8 cellular contexts compared by ENCODE assay signal in genomic region chr10:84845628-84846261, GRCh38.
A peak's percentile ranks its signal among the peaks of the same experiment; 100 is the strongest.
DNase-seq lines count a peak whose midpoint lies in the region; ATAC-seq, FAIRE-seq and TF ChIP-seq lines count a peak whose summit lies in the region.

No MANE protein-coding gene starts in this region.

- CTCF ChIA-PET in HEK293 (lab: Yijun Ruan, JAX) (interaction anchor here (0.6 to 0.8 kb wide), 4 partner anchors 11 to 623 kb away, joined by 3 to 4 read pairs (median 4); no protein-coding TSS in a partner anchor), HepG2 (lab: Yijun Ruan, JAX; ENCODE audit: low intra/inter-chr PET ratio, low total read pairs) (no interaction called here)

- peak; percentile 61 for FAIRE-seq in HepG2 (lab: Jason Lieb, UNC)

- ATAC-seq in HepG2 = peak; percentile 99
- no peak for ATAC-seq in GM18873 (IDR thresholded peaks at IDR 0.05; ENCODE audit: low FRiP score, unreplicated experiment)
- no peak for ATAC-seq in gastroesophageal sphincter

- H3K79me2 ChIP-seq in OCI-LY1 (ENCODE audit: insufficient read depth, low read length) (no peaks in the 10 kb centered on the region), HepG2 (ENCODE audit: insufficient read depth, low read length) (no peaks in the 10 kb centered on the region)

- H3K36me3 ChIP-seq in GM06990 (ENCODE audit: control insufficient read depth, insufficient read depth, low read length) = no peaks in the 10 kb centered on the region
- no peaks in the 10 kb centered on the region for H3K36me3 ChIP-seq in HEK293 (ENCODE audit: control insufficient read depth in 2 of 2, insufficient read depth in 1 of 2, low read length in 2 of 2)
- H3K36me3 ChIP-seq in OCI-LY1 (ENCODE audit: insufficient read depth, low read length) = no peaks in the 10 kb centered on the region
- no peaks in the 10 kb centered on the region for H3K36me3 ChIP-seq in HepG2 (replicated peaks in 1 of 2; ENCODE audit: control insufficient read depth in 1 of 2, insufficient read depth in 2 of 2, low read length in 2 of 2)
- H3K36me3 ChIP-seq in suprapubic skin = no peaks in the 10 kb centered on the region
- H3K36me3 ChIP-seq in gastroesophageal sphincter = no peaks in the 10 kb centered on the region

- in situ Hi-C loops in HepG2 (cut with HindIII; ENCODE audit: extremely low pct_ligation_motif_present, low pct_unique_long_range_greater_than_20kb) = no loop called here

- no peak for TF ChIP-seq POLR2A in HepG2 (IDR thresholded peaks at IDR 0.05; ENCODE audit: insufficient read depth in 1 of 2, low read depth in 2 of 2, low read length in 2 of 2)
- no peak for TF ChIP-seq POLR2A in suprapubic skin (IDR thresholded peaks at IDR 0.05)
- TF ChIP-seq POLR2A in gastroesophageal sphincter (IDR thresholded peaks at IDR 0.05) = no peak

- H3K9me2 ChIP-seq in OCI-LY1 (ENCODE audit: low read depth, low read length) = no peaks in the 10 kb centered on the region

- no peaks in the 10 kb centered on the region for H4K20me1 ChIP-seq in OCI-LY1 (ENCODE audit: insufficient read depth, low read length)
- no peaks in the 10 kb centered on the region for H4K20me1 ChIP-seq in HepG2 (ENCODE audit: insufficient read depth, low read length)

- POLR2A ChIA-PET in HEK293 (lab: Yijun Ruan, JAX) = no interaction called here
- POLR2A ChIA-PET in HepG2 (lab: Yijun Ruan, JAX) = no interaction called here

- H3K27ac ChIP-seq in HEK293 (ENCODE audit: extremely low read depth, low read depth, low read length) (no peak overlapping the region), OCI-LY1 (ENCODE audit: low read depth, low read length, poor library complexity, severe bottlenecking) (no peak overlapping the region), HepG2 (ENCODE audit: extremely low read length, insufficient read depth, low read length) (no peak overlapping the region), suprapubic skin (no peak overlapping the region), gastroesophageal sphincter (no peak overlapping the region)

- no TSS peak for BruUV-seq in HepG2 (replicated peaks; lab: Mats Ljungman, UMichigan)

- peak; percentile 53 for TF ChIP-seq RAD21 in HepG2 (CRISPR knock-in tag; IDR thresholded peaks at IDR 0.05)

- DNase-seq in GM06990 (ENCODE audit: extremely low read depth, insufficient read length) (no peak), HepG2 (ENCODE audit: low spot score) (peak; percentile 35), suprapubic skin (ENCODE audit: low spot score in 2 of 2) (no peak)
- DNase-seq in activated CD4-positive, CD25-positive, alpha-beta regulatory T cell treated with anti-CD3 and anti-CD28 coated beads, Interleukin-2, amount 50 U/mL, for 72 hours = no peak

- H3K9me3 ChIP-seq in HEK293 (ENCODE audit: control insufficient read depth, insufficient read depth, low read depth, low read length) (no peaks in the 10 kb centered on the region), OCI-LY1 (ENCODE audit: low read length) (no peaks in the 10 kb centered on the region), HepG2 (ENCODE audit: low read length) (no peaks in the 10 kb centered on the region), suprapubic skin (no peaks in the 10 kb centered on the region), gastroesophageal sphincter (no peaks in the 10 kb centered on the region)

- H3K4me2 ChIP-seq in OCI-LY1 (ENCODE audit: low read length) (no peak overlapping the region), HepG2 (ENCODE audit: low read depth, low read length) (no peak overlapping the region)

- H3K4me1 ChIP-seq in HEK293 (ENCODE audit: control insufficient read depth, insufficient read depth, low read length) (no peaks in the 10 kb centered on the region), OCI-LY1 (ENCODE audit: insufficient read depth, low read length, severe bottlenecking) (no peaks in the 10 kb centered on the region), HepG2 (ENCODE audit: insufficient read depth, low read length) (no peaks in the 10 kb centered on the region), suprapubic skin (no peaks in the 10 kb centered on the region), gastroesophageal sphincter (no peaks in the 10 kb centered on the region)

- intact Hi-C loops in HepG2 (cut with micrococcal nuclease; ENCODE audit: unreplicated experiment) = no loop called here

- TF ChIP-seq EP300 in HepG2 (IDR thresholded peaks at IDR 0.05; ENCODE audit: low read depth in 2 of 2, low read length in 2 of 2) (no peak), HepG2 (CRISPR knock-in tag; IDR thresholded peaks at IDR 0.05; ENCODE audit: borderline replicate concordance) (no peak), suprapubic skin (IDR thresholded peaks at IDR 0.05) (no peak), gastroesophageal sphincter (IDR thresholded peaks at IDR 0.05) (no peak)

- H3F3A ChIP-seq in OCI-LY1 (ENCODE audit: insufficient read depth, low read length) = no peaks in the 10 kb centered on the region

- H3K4me3 ChIP-seq in GM06990 (replicated peaks; ENCODE audit: low read depth, low read length) = no peak overlapping the region
- H3K4me3 ChIP-seq in HEK293 (ENCODE audit: low read depth, low read length) = no peak overlapping the region
- H3K4me3 ChIP-seq in OCI-LY1 (ENCODE audit: low read depth, low read length, poor library complexity, severe bottlenecking) = no peak overlapping the region
- no peak overlapping the region for H3K4me3 ChIP-seq in HepG2 (replicated peaks in 1 of 3; ENCODE audit: insufficient read depth in 1 of 3, low read depth in 2 of 3, low read length in 3 of 3)
- no peak overlapping the region for H3K4me3 ChIP-seq in suprapubic skin
- no peak overlapping the region for H3K4me3 ChIP-seq in gastroesophageal sphincter

- WGBS in HepG2 (ENCODE audit: low lambda C conversion rate) = 75% methylated on average over 2 of the region's 2 CpGs
- 88% methylated on average over 2 of the region's 2 CpGs for WGBS in suprapubic skin
- 80% methylated on average over 1 of the region's 2 CpGs; no CpG with 5 or more reads in 1 of the 2 donors for WGBS in gastroesophageal sphincter (ENCODE audit: low coverage in 1 of 2), 2 donors

- TF ChIP-seq CTCF in GM06990 (IDR thresholded peaks at IDR 0.05; ENCODE audit: insufficient read depth, low read length, poor library complexity, severe bottlenecking) = peak; percentile 42
- peak; percentile 33; the same call in 1 of the 2 replicates for TF ChIP-seq CTCF in HEK293 (tag by site-specific recombination; IDR thresholded peaks at IDR 0.05)
- TF ChIP-seq CTCF in OCI-LY1 (IDR thresholded peaks at IDR 0.05; ENCODE audit: low read length) = peak; percentile 54
- peak; percentile 65 for TF ChIP-seq CTCF in HepG2 (CRISPR knock-in tag; IDR thresholded peaks at IDR 0.05)
- TF ChIP-seq CTCF in suprapubic skin (IDR thresholded peaks at IDR 0.05) = no peak
- TF ChIP-seq CTCF in gastroesophageal sphincter (IDR thresholded peaks at IDR 0.05) = peak in 1 of 4 experiments; percentile 7

- H2AFZ ChIP-seq in OCI-LY1 (ENCODE audit: low read length) (no peak overlapping the region), HepG2 (ENCODE audit: low read length) (no peak overlapping the region)

- H3K27me3 ChIP-seq in GM06990 (replicated peaks; ENCODE audit: control insufficient read depth, insufficient read depth, low read length) (no peaks in the 10 kb centered on the region), OCI-LY1 (ENCODE audit: insufficient read depth, low read length) (no peaks in the 10 kb centered on the region), HepG2 (ENCODE audit: control insufficient read depth in 1 of 2, insufficient read depth in 2 of 2, low read length in 2 of 2) (no peaks in the 10 kb centered on the region), suprapubic skin (no peaks in the 10 kb centered on the region), gastroesophageal sphincter (no peaks in the 10 kb centered on the region)

- H3K9ac ChIP-seq in OCI-LY1 (ENCODE audit: low read length) (no peak overlapping the region), HepG2 (ENCODE audit: insufficient read depth, low read depth, low read length) (no peak overlapping the region)

TF ChIP-seq in HEK293, 187 proteins besides CTCF, POLR2A, EP300 and RAD21 (continues in another document):
- no peak for TF ChIP-seq ZFP69B (tag by site-specific recombination; IDR thresholded peaks at IDR 0.05)
- no peak for TF ChIP-seq ZNF221 (tag by site-specific recombination; IDR thresholded peaks at IDR 0.05; ENCODE audit: borderline replicate concordance)
- TF ChIP-seq ZNF830 (tag by site-specific recombination; IDR thresholded peaks at IDR 0.05; ENCODE audit: low read depth) = no peak
- no peak for TF ChIP-seq ZNF132 (tag by site-specific recombination; IDR thresholded peaks at IDR 0.05; ENCODE audit: borderline replicate concordance)
- 0 out of 2 replicates have a peak, but pooled peaks have one; percentile 5 for TF ChIP-seq ZNF654 (tag by site-specific recombination; IDR thresholded peaks at IDR 0.05; ENCODE audit: low read depth)

TF ChIP-seq in HepG2, 621 proteins besides CTCF, POLR2A, EP300 and RAD21 (continues in another document):
- TF ChIP-seq ZBTB3 (CRISPR knock-in tag; IDR thresholded peaks at IDR 0.05; ENCODE audit: borderline replicate concordance, low read depth) (no peak), ZBTB49 (CRISPR knock-in tag; IDR thresholded peaks at IDR 0.05; ENCODE audit: borderline replicate concordance) (no peak), ELF4 (CRISPR knock-in tag; IDR thresholded peaks at IDR 0.05; ENCODE audit: borderline replicate concordance) (no peak), SMC3 (IDR thresholded peaks at IDR 0.05; ENCODE audit: low read length) (peak; percentile 55; the same call in 1 of the 2 replicates), STAG1 (CRISPR knock-in tag; IDR thresholded peaks at IDR 0.05) (peak; percentile 58), TMF1 (CRISPR knock-in tag; IDR thresholded peaks at IDR 0.05; ENCODE audit: low read depth) (no peak), ARNT2 (CRISPR knock-in tag; IDR thresholded peaks at IDR 0.05; ENCODE audit: low read depth) (no peak), EEA1 (CRISPR knock-in tag; IDR thresholded peaks at IDR 0.05; ENCODE audit: borderline replicate concordance) (no peak), ZSCAN21 (CRISPR knock-in tag; IDR thresholded peaks at IDR 0.05; ENCODE audit: borderline replicate concordance) (no peak), ZNF839 (CRISPR knock-in tag; IDR thresholded peaks at IDR 0.05; ENCODE audit: borderline replicate concordance) (no peak)

Comparison
In these comparisons a context has a peak if more than half of its experiments do, and no peak if none do; other contexts are left out.
1. CTCF ChIP-seq: peak in GM06990 (single experiment), HEK293 (single experiment), OCI-LY1 (single experiment) and HepG2 (single experiment); none in suprapubic skin (0 of 2).